ENCODE assay signal across 23 cellular contexts in the genomic region with DNA sequence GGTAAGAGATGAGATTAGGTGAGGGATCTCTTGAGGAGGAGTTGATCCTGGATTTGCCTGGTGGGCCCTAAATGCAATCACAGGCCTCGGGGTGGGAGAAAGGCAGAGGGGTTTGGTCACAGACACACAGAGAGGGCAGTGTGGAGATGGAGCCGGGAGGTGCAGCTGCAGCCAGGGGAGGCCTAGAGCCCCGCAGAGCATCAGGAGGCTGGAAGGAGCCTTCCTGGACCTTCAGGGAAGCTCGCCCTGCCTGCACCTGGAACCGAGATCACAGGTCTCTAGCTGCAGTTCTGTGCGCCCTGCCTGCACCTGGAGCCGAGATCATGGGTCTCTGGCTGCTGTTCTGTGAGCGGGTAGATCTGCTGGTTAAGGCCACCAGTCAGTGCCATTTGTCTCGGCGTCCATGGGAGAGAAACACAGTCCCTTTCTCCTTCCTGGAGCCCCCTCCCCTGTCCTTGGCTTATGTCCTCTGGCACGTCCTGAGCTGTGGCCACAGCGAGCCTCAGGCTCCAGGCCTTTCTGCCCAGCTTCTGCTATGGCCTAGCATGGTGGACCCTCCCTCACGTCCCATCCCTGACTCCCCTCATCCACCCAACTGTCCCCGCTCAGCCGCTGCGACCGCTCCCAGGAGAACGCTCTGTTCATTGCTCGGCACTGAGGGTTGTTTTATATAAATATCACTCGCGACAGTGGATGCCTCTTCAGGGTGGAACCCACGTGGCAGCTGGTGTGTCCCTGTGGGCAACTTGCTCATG.
"Had no signal": no experiment of that assay in that cellular context is flagged by ENCODE, and none has a peak within 500 bp of the region (broad histone marks: within the 10 kb centered on the region; RNA-seq: fewer than 3 reads in every experiment).

No MANE protein-coding gene starts in this region.

- DNase-seq: activated CD4-positive, alpha-beta T cell treated with anti-CD3 and anti-CD28 coated beads for 4 hours; activated CD8-positive, alpha-beta memory T cell treated with anti-CD3 and anti-CD28 coated beads, Interleukin-2, amount 50 U/mL, for 48 hours; activated CD8-positive, alpha-beta T cell treated with anti-CD3 and anti-CD28 coated beads, Interleukin-2, amount 10 ng/mL, durations not matched to agents 7 days and 5 days; activated naive CD4-positive, alpha-beta T cell; activated T-cell treated with anti-CD3 and anti-CD28 coated beads, Interleukin-2, amount 50 U/mL, for 1 hour; IMR-90; KG1; MV-4-11; NCI-H1092 treated with DMSO at 0.1 percent for 48 hours; NCI-H1417 treated with DMSO at 0.1 percent for 48 hours; NCI-H1694; NCI-H2029 treated with DMSO at 0.1 percent for 48 hours; NCI-H345; NCI-H510A; NCI-H526 treated with DMSO at 0.1 percent for 48 hours; NK-92 treated with Interleukin-12 subunit alpha and Interleukin-12 subunit beta, amount 100 ng/mL, for 24 hours; PC-3; SHP77 treated with DMSO at 0.1 percent for 48 hours had no signal

- H3K9me3 Mint-ChIP-seq: activated naive CD4-positive, alpha-beta T cell treated with anti-CD3 and anti-CD28 coated beads, Interleukin-2, amount 50 U/mL, for 24 hours; T-helper 1 cell treated with Interleukin-12 subunit alpha and Interleukin-12 subunit beta and Interleukin-4 antibody, amounts not matched to agents 30 μg/mL and 1 μg/mL, for 36 hours had no signal

- FAIRE-seq: bronchial epithelial cell, RCC 7860 had no signal

- H3K4me3 Mint-ChIP-seq: activated CD8-positive, alpha-beta T cell treated with anti-CD3 and anti-CD28 coated beads, Interleukin-2, amount 10 ng/mL, durations not matched to agents 7 days and 5 days; activated naive CD4-positive, alpha-beta T cell treated with anti-CD3 and anti-CD28 coated beads, Interleukin-2, amount 50 U/mL, for 24 hours; T-helper 1 cell treated with Interleukin-12 subunit alpha and Interleukin-12 subunit beta and Interleukin-4 antibody, amounts not matched to agents 30 μg/mL and 1 μg/mL, for 36 hours had no signal

- H3K27ac Mint-ChIP-seq: activated CD8-positive, alpha-beta T cell treated with anti-CD3 and anti-CD28 coated beads, Interleukin-2, amount 10 ng/mL, durations not matched to agents 7 days and 5 days; activated naive CD4-positive, alpha-beta T cell treated with anti-CD3 and anti-CD28 coated beads, Interleukin-2, amount 50 U/mL, for 24 hours; T-helper 1 cell treated with Interleukin-12 subunit alpha and Interleukin-12 subunit beta and Interleukin-4 antibody, amounts not matched to agents 30 μg/mL and 1 μg/mL, for 36 hours had no signal

- ATAC-seq: activated CD4-positive, CD25-positive, alpha-beta regulatory T cell treated with anti-CD3 and anti-CD28 coated beads, Interleukin-2, amount 50 U/mL, for 24 hours; activated CD8-positive, alpha-beta T cell treated with anti-CD3 and anti-CD28 coated beads, Interleukin-2, amount 10 ng/mL, durations not matched to agents 7 days and 5 days; PC-3 had no signal

- H3K27me3 Mint-ChIP-seq: activated naive CD4-positive, alpha-beta T cell treated with anti-CD3 and anti-CD28 coated beads, Interleukin-2, amount 50 U/mL, for 24 hours had no signal

- H3K36me3 Mint-ChIP-seq: activated naive CD4-positive, alpha-beta T cell treated with anti-CD3 and anti-CD28 coated beads, Interleukin-2, amount 50 U/mL, for 24 hours had no signal

- H3K4me1 Mint-ChIP-seq: activated naive CD4-positive, alpha-beta T cell treated with anti-CD3 and anti-CD28 coated beads, Interleukin-2, amount 50 U/mL, for 24 hours had no signal
